ENCODE assay signal across 19 cellular contexts in the genomic region with DNA sequence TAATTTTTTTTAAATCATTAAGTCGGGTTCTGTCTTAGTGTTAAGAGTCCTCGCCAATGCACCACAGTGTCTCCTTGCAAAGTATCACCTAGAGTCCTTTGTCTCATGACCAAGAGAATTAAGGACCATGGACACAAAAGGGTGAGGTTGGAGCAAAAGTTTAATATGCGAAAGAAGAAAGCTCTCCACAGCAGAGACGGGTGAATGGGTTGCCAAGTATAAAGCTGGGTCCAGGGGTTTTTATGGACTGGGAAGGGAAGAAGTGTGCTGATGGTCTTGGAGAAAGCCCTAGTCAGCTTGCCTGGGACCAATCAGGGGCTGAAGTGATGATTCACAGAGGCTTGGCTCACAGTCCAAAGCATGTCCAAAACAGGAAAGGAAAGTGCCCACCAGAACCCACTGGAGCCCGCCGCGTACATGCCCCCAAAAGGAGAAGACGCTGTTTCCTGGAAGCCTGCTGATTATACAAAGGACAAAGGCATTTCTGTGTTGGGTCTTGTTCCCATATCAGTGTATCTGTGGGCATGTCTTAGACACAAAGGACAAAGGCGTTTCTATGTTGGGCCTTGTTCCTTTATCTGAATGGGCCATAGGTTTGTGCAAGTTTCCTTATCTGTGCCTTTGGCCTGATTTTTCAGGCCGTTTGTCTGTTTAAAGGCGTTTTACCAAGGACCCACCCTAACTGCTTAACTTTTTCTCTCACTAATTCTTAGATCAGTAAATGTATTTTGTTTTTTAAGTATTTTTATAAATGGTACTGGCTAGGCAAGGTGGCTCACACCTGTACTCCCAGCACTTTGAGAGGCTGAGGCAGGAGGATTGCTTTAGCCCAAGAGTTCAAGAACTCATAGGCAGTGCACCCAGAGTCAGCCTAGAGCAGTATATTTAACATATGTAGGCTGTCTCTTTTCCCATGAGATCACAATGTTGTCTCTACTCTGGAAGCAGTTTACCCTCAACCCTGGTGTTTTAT. TPM values are rescaled to one million over a fixed set of nuclear protein-coding genes. Genes with fewer than 3 reads are reported as not detected.
A peak's percentile ranks its signal among the peaks of the same experiment; 100 is the strongest.
DNase-seq lines count a peak whose midpoint lies in the region; ATAC-seq, FAIRE-seq and TF ChIP-seq lines count a peak whose summit lies in the region.
"Had no signal": no experiment of that assay in that cellular context is flagged by ENCODE, and none has a peak within 500 bp of the region (broad histone marks: within the 10 kb centered on the region; RNA-seq: fewer than 3 reads in every experiment).

No MANE protein-coding gene starts in this region.

- no peak overlapping the region for H3K4me3 ChIP-seq in K562
- H3K4me3 ChIP-seq in osteoblast (ENCODE audit: insufficient read depth, low read length) = no peak overlapping the region
- no peak overlapping the region for H3K4me3 ChIP-seq in neuronal stem cell (ENCODE audit: low read length in 2 of 2)
- H3K4me3 ChIP-seq: A549, GM12878, PC-9 had no signal

- H3K18ac ChIP-seq in neuronal stem cell (ENCODE audit: low read length) = no peak overlapping the region

- H3K4me1 ChIP-seq in K562 (replicated peaks in 1 of 2; ENCODE audit: control insufficient read depth in 2 of 2, insufficient read depth in 2 of 2, low read length in 2 of 2) = peaks cover 11 to 36% of the 10 kb centered on the region in 2 experiments
- no peaks in the 10 kb centered on the region for H3K4me1 ChIP-seq in osteoblast (ENCODE audit: insufficient read depth, low read length)
- no peaks in the 10 kb centered on the region for H3K4me1 ChIP-seq in neuronal stem cell (ENCODE audit: control insufficient read depth in 2 of 2, insufficient read depth in 1 of 2, low read depth in 1 of 2, low read length in 2 of 2)
- H3K4me1 ChIP-seq: A549 had no signal

- no peaks in the 10 kb centered on the region; the same call in 2 of the 3 replicates for H3K36me3 ChIP-seq in K562 (ENCODE audit: control insufficient read depth, insufficient read depth, low read length)
- H3K36me3 ChIP-seq in osteoblast (ENCODE audit: insufficient read depth, low read length) = no peaks in the 10 kb centered on the region
- H3K36me3 ChIP-seq in neuronal stem cell (replicated peaks in 1 of 2; ENCODE audit: control insufficient read depth in 2 of 2, insufficient read depth in 2 of 2, low read length in 2 of 2) = no peaks in the 10 kb centered on the region

- H3K27ac ChIP-seq in K562 (ENCODE audit: extremely low read depth, low read depth, low read length) (peak overlapping the region; percentile 79), osteoblast (ENCODE audit: low read depth, low read length) (no peak overlapping the region), neuronal stem cell (replicated peaks; ENCODE audit: low read length) (no peak overlapping the region)
- H3K27ac ChIP-seq: A549, PC-9 had no signal

- no peaks in the 10 kb centered on the region for H3K79me2 ChIP-seq in K562 (ENCODE audit: control insufficient read depth, insufficient read depth, low read length)
- H3K79me2 ChIP-seq in osteoblast (ENCODE audit: insufficient read depth, low read length) = no peaks in the 10 kb centered on the region

- no peak; a peak in 1 of 4 replicates for TF ChIP-seq RAD21 in K562 (CRISPR knock-in tag; conservative IDR thresholded peaks at IDR 0.05 in 1 of 2, IDR thresholded peaks at IDR 0.05 in 1 of 2)

- no peak overlapping the region for H4K8ac ChIP-seq in neuronal stem cell (ENCODE audit: low read depth, low read length)

- H3K9me3 ChIP-seq in K562 (replicated peaks; ENCODE audit: control insufficient read depth, insufficient read depth, low read depth, low read length) = peaks cover 40% of the 10 kb centered on the region
- no peaks in the 10 kb centered on the region for H3K9me3 ChIP-seq in osteoblast (ENCODE audit: low read depth, low read length)
- H3K9me3 ChIP-seq in neuronal stem cell (replicated peaks in 1 of 2; ENCODE audit: control insufficient read depth in 2 of 2, insufficient read depth in 1 of 2, low read depth in 1 of 2, low read length in 2 of 2) = peaks cover 0 to 3% of the 10 kb centered on the region in 2 donors
- H3K9me3 ChIP-seq: A549 had no signal

- H2BK12ac ChIP-seq in neuronal stem cell (ENCODE audit: low read length) = no peak overlapping the region

- no peak overlapping the region for H3K4ac ChIP-seq in neuronal stem cell (ENCODE audit: low read length)

- H2AK5ac ChIP-seq in neuronal stem cell (ENCODE audit: low read depth, low read length) = no peak overlapping the region

- CTCF ChIA-PET in K562 (lab: Yijun Ruan, JAX; ENCODE audit: low intra/inter-chr PET ratio) = interaction anchor here (0.6 kb wide), 1 partner anchor 310 kb away, joined by 5 read pairs; no protein-coding TSS in a partner anchor

- no peak for TF ChIP-seq CTCF in K562 (IDR thresholded peaks at IDR 0.05 in 2 of 3, conservative IDR thresholded peaks at IDR 0.05 in 1 of 3; ENCODE audit: insufficient read depth in 2 of 3, low read depth in 1 of 3, low read length in 3 of 3)
- TF ChIP-seq CTCF in osteoblast (IDR thresholded peaks at IDR 0.05; ENCODE audit: extremely low read depth, low read depth, low read length) = no peak

- peak; percentile 90 for TF ChIP-seq EP300 in K562 (IDR thresholded peaks at IDR 0.05; ENCODE audit: low read length)

- POLR2A ChIA-PET in K562 (lab: Yijun Ruan, JAX) = no interaction called here

- TF ChIP-seq POLR2A in K562 (conservative IDR thresholded peaks at IDR 0.05) = no peak

- no peak overlapping the region for H3K23ac ChIP-seq in neuronal stem cell (ENCODE audit: low read depth, low read length, poor library complexity)

- no peaks in the 10 kb centered on the region for H3K9me1 ChIP-seq in K562 (ENCODE audit: control insufficient read depth, insufficient read depth, low read length)

- ATAC-seq in K562 = peak; percentile 82
- ATAC-seq: A549, GM12878 had no signal

- peak overlapping the region in 1 of 2 experiments; percentile 42; a peak in 2 of 4 replicates for H3K9ac ChIP-seq in K562 (ENCODE audit: insufficient read depth in 1 of 2, low read depth in 2 of 2, low read length in 2 of 2)
- no peak overlapping the region for H3K9ac ChIP-seq in neuronal stem cell (ENCODE audit: low read depth, low read length, poor library complexity)

- no peaks in the 10 kb centered on the region for H4K20me1 ChIP-seq in K562 (replicated peaks; ENCODE audit: control insufficient read depth, insufficient read depth, low read length)
- H4K20me1 ChIP-seq in osteoblast (ENCODE audit: insufficient read depth, low read length) = no peaks in the 10 kb centered on the region

- H3K14ac ChIP-seq in neuronal stem cell (ENCODE audit: low read length) = no peak overlapping the region

- intact Hi-C loops in K562 (cut with micrococcal nuclease) = no loop called here

- in situ Hi-C loops in K562 (cut with MboI) = no loop called here

- H3K27me3 ChIP-seq in K562 (ENCODE audit: control insufficient read depth in 2 of 2, insufficient read depth in 2 of 2, low read length in 2 of 2) (no peaks in the 10 kb centered on the region), osteoblast (ENCODE audit: insufficient read depth, low read length) (no peaks in the 10 kb centered on the region), neuronal stem cell (ENCODE audit: control insufficient read depth in 3 of 3, insufficient read depth in 3 of 3, low read depth in 1 of 3, low read length in 3 of 3) (peaks cover 0 to 3% (median 0%) of the 10 kb centered on the region in 3 experiments)

- DNase-seq in CMK (ENCODE audit: low read depth) (peak; percentile 63), OCI-M2 (lab: John Stamatoyannopoulos, UW; ENCODE audit: unreplicated experiment) (peak; percentile 90), K562 (ENCODE audit: extremely low read depth in 1 of 4, low spot score in 3 of 4) (peak in 3 of 4 experiments; percentile 9 to 85 (median 60)), osteoblast (ENCODE audit: insufficient read length, low spot score, missing footprints) (peak; percentile 26), NCI-H1694 (lab: John Stamatoyannopoulos, UW) (no peak), NCI-H187 (lab: John Stamatoyannopoulos, UW) (no peak), neuronal stem cell (ENCODE audit: low spot score) (no peak)
- DNase-seq: C1 segment of cervical spinal cord, DMS153, GF-D8, H9, NCI-H1092 treated with DMSO at 0.1 percent for 48 hours, NCI-H1694 treated with DMSO at 0.1 percent for 48 hours, NCI-H2107, NCI-H226, NCI-H524 treated with DMSO at 0.1 percent for 48 hours, PC-9 had no signal

- no peak overlapping the region for H4K91ac ChIP-seq in neuronal stem cell (ENCODE audit: low read depth, low read length, poor library complexity)

- no peaks in the 10 kb centered on the region for H3K79me1 ChIP-seq in neuronal stem cell (ENCODE audit: low read depth, low read length)

- no peak overlapping the region for H2BK120ac ChIP-seq in neuronal stem cell (ENCODE audit: low read depth, low read length)

- H2BK5ac ChIP-seq in neuronal stem cell (ENCODE audit: low read length) = no peak overlapping the region

- H2AFZ ChIP-seq in K562 (ENCODE audit: low read depth, low read length) (peak overlapping the region; percentile 86), osteoblast (ENCODE audit: low read length) (no peak overlapping the region), neuronal stem cell (ENCODE audit: low read length) (no peak overlapping the region)
- H2AFZ ChIP-seq: PC-9 had no signal

- peak overlapping the region; percentile 47 for H3K4me2 ChIP-seq in K562 (ENCODE audit: insufficient read depth, low read length)
- no peak overlapping the region for H3K4me2 ChIP-seq in osteoblast (ENCODE audit: insufficient read depth, low read length)
- H3K4me2 ChIP-seq in neuronal stem cell (ENCODE audit: insufficient read depth, low read length, poor library complexity, severe bottlenecking) = no peak overlapping the region
- H3K4me2 ChIP-seq: A549, PC-9 had no signal

- no TSS peak for BruUV-seq in K562 (replicated peaks; lab: Mats Ljungman, UMichigan)

- no peak overlapping the region for H2BK15ac ChIP-seq in neuronal stem cell (ENCODE audit: low read length)

- FAIRE-seq in K562 (lab: Jason Lieb, UNC) = peak; percentile 90
- FAIRE-seq: A549, GM12878 had no signal

- 25% methylated on average over 11 of the region's 11 CpGs for WGBS in K562 (ENCODE audit: insufficient coverage, low coverage, missing lambda C conversion rate)
- WGBS in neuronal stem cell (ENCODE audit: extremely low coverage in 2 of 2, insufficient read length in 2 of 2, insufficient replicate concordance in 1 of 2), 2 donors = no CpG with 5 or more reads among the region's 11 CpGs

RNA-seq across cellular contexts. Expression of a gene that starts 28.7 kb away (rescaled TPM):
- 246 and 608 TPM in 2 replicates for total RNA-seq in K562 (2011; cell fraction: chromatin; rRNA removed; ENCODE audit: low replicate concordance)
- 106 and 143 TPM in 2 replicates for total RNA-seq in K562 (2011; cell fraction: nucleolus; rRNA removed)
- total RNA-seq in K562 (2011; cell fraction: nucleoplasm; rRNA removed) = 321 and 392 TPM in 2 replicates
- 107 and 134 TPM in 2 replicates for total RNA-seq in K562 (2014; rRNA removed)
- total RNA-seq in K562 (2014; rRNA removed; fragmentation: Illumina TruSeq; extraction: Trizol) = 196 and 231 TPM in 2 replicates
- total RNA-seq in K562 (2015; rRNA removed; fragmentation: Illumina TruSeq; extraction: Trizol) = 156 and 162 TPM in 2 replicates
- total RNA-seq in K562 (2021) = 131 and 138 TPM in 2 replicates
- 152 and 185 TPM in 2 replicates for polyA plus RNA-seq in K562 (2011; rRNA removed)
- polyA plus RNA-seq in K562 (2011; cell fraction: cytosol; rRNA removed) = 52.5 and 114 TPM in 2 replicates
- polyA plus RNA-seq in K562 (2011; cell fraction: nucleus; rRNA removed) = 181 and 232 TPM in 2 replicates
- polyA plus RNA-seq in K562 (2012) = 165 and 294 TPM in 2 replicates
- 214 and 273 TPM in 2 replicates for polyA plus RNA-seq in K562 (2014; fragmentation: Illumina TruSeq; extraction: Trizol)
- 100 to 1,000 TPM; 352 to 511 TPM for polyA plus RNA-seq in K562 (2014; fragmentation: Nextera tagmentation; extraction: Ambion mirVana)
- polyA plus RNA-seq in K562 (2014; rRNA removed) = 449 and 515 TPM in 2 replicates
- polyA minus RNA-seq in K562 (2011; rRNA and poly(A)+ RNA removed) = 177 and 221 TPM in 2 replicates
- polyA minus RNA-seq in K562 (2011; cell fraction: cytosol; rRNA and poly(A)+ RNA removed) = 16.4 and 17.5 TPM in 2 replicates
- 56.8 and 112 TPM in 2 replicates for polyA minus RNA-seq in K562 (2011; cell fraction: nucleus; rRNA and poly(A)+ RNA removed)
- 8.0 and 11.2 TPM in 2 replicates for total RNA-seq in osteoblast
- 9.4 TPM for polyA plus RNA-seq in neuronal stem cell (2013, experiment 1 of 2)
- polyA plus RNA-seq in neuronal stem cell (2013, experiment 2 of 2) = 9.5 TPM
- total RNA-seq: PC-9 had no signal

Comparison
In these comparisons a context has a peak if more than half of its experiments do, and no peak if none do; other contexts are left out.
1. DNase-seq: peak in CMK (single experiment), OCI-M2 (single experiment), K562 (3 of 4) and osteoblast (single experiment); none in NCI-H1694 (single experiment), NCI-H187 (0 of 2) and neuronal stem cell (single experiment).